Comparison of ENCODE assay signal across 9 cellular contexts in the genomic region with DNA sequence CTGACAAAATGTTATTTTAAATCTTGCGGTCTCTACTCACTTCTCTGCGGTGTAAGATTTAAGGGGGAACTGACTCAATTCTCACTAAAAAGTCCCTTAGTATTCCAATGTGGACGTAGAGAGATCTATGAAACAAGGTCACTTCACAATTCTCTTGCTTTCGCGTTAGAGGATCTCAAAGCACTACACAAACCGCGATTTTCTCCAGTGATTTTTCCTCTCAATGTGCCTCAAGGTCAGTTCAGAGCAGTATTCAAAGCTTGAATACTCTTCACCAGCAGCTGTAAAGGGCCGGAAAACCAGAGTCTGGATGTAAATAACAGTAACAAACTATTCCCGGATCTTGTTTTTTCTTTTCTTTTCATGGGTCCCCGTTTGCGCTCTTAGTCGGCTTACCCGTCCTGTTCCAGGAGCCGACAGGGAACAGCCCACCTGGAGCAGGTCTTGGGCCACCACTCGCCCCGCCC.
DNase-seq lines count a peak whose midpoint lies in the region; ATAC-seq and TF ChIP-seq lines count a peak whose summit lies in the region.
"Had no signal": no experiment of that assay in that cellular context is flagged by ENCODE, and none has a peak within 500 bp of the region (broad histone marks: within the 10 kb centered on the region; RNA-seq: fewer than 3 reads in every experiment).

No MANE protein-coding gene starts in this region.

- DNase-seq in WERI-Rb-1 (peak; percentile 82), hippocampal formation (lab: John Stamatoyannopoulos, UW) (peak; percentile 44 to 77), omental fat pad (ENCODE audit: low spot score) (no peak), T-helper 17 cell (no peak), Kasumi-1 (lab: John Stamatoyannopoulos, UW) (no peak)
- DNase-seq in activated CD4-positive, CD25-positive, alpha-beta regulatory T cell treated with anti-CD3 and anti-CD28 coated beads, Interleukin-2, amount 50 U/mL, for 72 hours: no peak

- no peak overlapping the region for H3K27ac Mint-ChIP-seq in T-helper 17 cell
- H3K27ac Mint-ChIP-seq: brain had no signal

- no peaks in the 10 kb centered on the region for H3K27me3 ChIP-seq in WERI-Rb-1 (ENCODE audit: insufficient read depth, low read depth, severe bottlenecking)
- peaks cover 7% of the 10 kb centered on the region for H3K27me3 ChIP-seq in rectal smooth muscle tissue (ENCODE audit: control insufficient read depth, insufficient read depth, low read length)

- peak overlapping the region; percentile 67; the same call in 1 of the 2 replicates for H3K4me3 ChIP-seq in GM08714 (ENCODE audit: low read length)
- peak overlapping the region; percentile 83 for H3K4me3 ChIP-seq in WERI-Rb-1 (ENCODE audit: low read depth, low read length)
- peak overlapping the region; percentile 84 for H3K4me3 ChIP-seq in rectal smooth muscle tissue (ENCODE audit: low read length)

- no peaks in the 10 kb centered on the region for H3K9me3 ChIP-seq in WERI-Rb-1 (ENCODE audit: severe bottlenecking)
- peaks cover 4% of the 10 kb centered on the region for H3K9me3 ChIP-seq in T-helper 17 cell (ENCODE audit: control insufficient read depth, low read length, poor library complexity, severe bottlenecking)

- no peak for TF ChIP-seq CTCF in WERI-Rb-1 (IDR thresholded peaks at IDR 0.05; ENCODE audit: low read depth, low read length)
- no peak for TF ChIP-seq CTCF in omental fat pad (IDR thresholded peaks at IDR 0.05)

- H3K27me3 Mint-ChIP-seq in T-helper 17 cell: peaks cover 34% of the 10 kb centered on the region
- H3K27me3 Mint-ChIP-seq: brain had no signal

- peaks cover 6% of the 10 kb centered on the region for H3K4me1 Mint-ChIP-seq in T-helper 17 cell

- H3K36me3 ChIP-seq in WERI-Rb-1 (no peaks in the 10 kb centered on the region), rectal smooth muscle tissue (ENCODE audit: control insufficient read depth, insufficient read depth, low read length) (no peaks in the 10 kb centered on the region)

- H3K27ac ChIP-seq in WERI-Rb-1 (no peak overlapping the region; the same call in 1 of the 2 replicates), rectal smooth muscle tissue (ENCODE audit: low read depth, low read length) (no peak overlapping the region)

- ATAC-seq in omental fat pad (ENCODE audit: low FRiP score) (no peak), T-helper 17 cell (no peak)

- H3K9ac ChIP-seq in rectal smooth muscle tissue (ENCODE audit: low read length): no peak overlapping the region

- H3K4me3 Mint-ChIP-seq in T-helper 17 cell: no peak overlapping the region
- H3K4me3 Mint-ChIP-seq: brain had no signal

- H3K36me3 Mint-ChIP-seq in T-helper 17 cell (ENCODE audit: low read depth): no peaks in the 10 kb centered on the region
- H3K36me3 Mint-ChIP-seq: brain had no signal

- H3K4me1 ChIP-seq in rectal smooth muscle tissue (ENCODE audit: control insufficient read depth, insufficient read depth, low read length): no peaks in the 10 kb centered on the region

Comparison
In these comparisons a context has a peak if more than half of its experiments do, and no peak if none do; other contexts are left out.
1. DNase-seq: peak in WERI-Rb-1 (single experiment) and hippocampal formation (2 of 2); none in activated CD4-positive, CD25-positive, alpha-beta regulatory T cell treated with anti-CD3 and anti-CD28 coated beads, Interleukin-2, amount 50 U/mL, for 72 hours (single experiment), omental fat pad (single experiment), T-helper 17 cell (0 of 3) and Kasumi-1 (0 of 2).
2. Peak in every context shown above with its lines, with median percentiles within 50 percentile points of each other: H3K4me3 ChIP-seq.